Comparison of ENCODE assay signal across 15 cellular contexts in the genomic region with DNA sequence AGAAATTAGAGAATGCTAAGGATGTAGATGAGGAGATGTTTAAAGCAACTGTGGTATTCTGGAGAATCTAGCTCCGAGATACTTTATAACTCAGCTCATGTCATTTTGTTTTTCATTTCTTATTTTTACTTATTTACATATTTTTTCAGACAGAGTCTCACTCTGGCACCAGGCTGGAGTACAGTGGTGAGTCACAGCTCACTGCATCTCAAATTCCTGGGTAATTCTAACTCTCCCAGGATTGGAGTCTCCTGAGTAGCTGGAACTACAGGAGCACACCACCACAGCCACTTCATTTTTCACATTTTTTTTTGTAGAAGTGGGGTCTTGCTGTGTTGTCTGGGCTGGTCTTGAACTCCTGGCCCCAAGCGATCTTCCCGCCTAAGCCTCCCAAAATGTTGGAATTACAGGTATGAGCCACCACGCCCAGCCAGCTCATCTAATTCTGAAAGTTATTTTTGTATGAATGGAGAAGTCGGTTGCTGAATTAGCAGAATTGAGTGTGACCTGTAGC.
A peak's percentile ranks its signal among the peaks of the same experiment; 100 is the strongest.
DNase-seq lines count a peak whose midpoint lies in the region; ATAC-seq and TF ChIP-seq lines count a peak whose summit lies in the region.
"Had no signal": no experiment of that assay in that cellular context is flagged by ENCODE, and none has a peak within 500 bp of the region (broad histone marks: within the 10 kb centered on the region; RNA-seq: fewer than 3 reads in every experiment).

No MANE protein-coding gene starts in this region.

- ATAC-seq in foreskin keratinocyte, result peak; percentile 76
- ATAC-seq in HG02938 (IDR thresholded peaks at IDR 0.05; ENCODE audit: unreplicated experiment), result no peak
- no peak for ATAC-seq in T-cell (replicated peaks in 1 of 4)
- no peak for ATAC-seq in GM19351 (IDR thresholded peaks at IDR 0.05; ENCODE audit: unreplicated experiment)
- no peak for ATAC-seq in stimulated activated naive CD8-positive, alpha-beta T cell treated with anti-CD3 and anti-CD28 coated beads, Interleukin-15, Interleukin-2, amounts not matched to agents 100 U/mL and 50 U/mL, for 24 hours

- POLR2A ChIA-PET in T-cell (lab: Charles Lee), result no interaction called here

- CTCF ChIA-PET in T-cell (lab: Charles Lee), result interaction anchor here (0.7 to 1.1 kb wide), 2 partner anchors 95 to 296 kb away, joined by 3 read pairs; no protein-coding TSS in a partner anchor

- peaks cover 3 to 11% of the 10 kb centered on the region in 2 donors for H3K27me3 Mint-ChIP-seq in T-cell

- H2AFZ ChIP-seq in smooth muscle cell (ENCODE audit: low read depth), result no peak overlapping the region

- DNase-seq in H4 (ENCODE audit: low spot score) (peak; percentile 18), amniotic stem cell (lab: John Stamatoyannopoulos, UW) (peak; percentile 17), foreskin keratinocyte (peak; percentile 10 to 43), smooth muscle cell (lab: John Stamatoyannopoulos, UW; ENCODE audit: unreplicated experiment) (no peak), T-cell (no peak)
- DNase-seq in stimulated activated naive CD8-positive, alpha-beta T cell treated with anti-CD3 and anti-CD28 coated beads, Interleukin-15, Interleukin-2, amounts not matched to agents 100 U/mL and 50 U/mL, for 24 hours, result no peak
- DNase-seq: CD4-positive, alpha-beta memory T cell; GF-D8; islet precursor cell; Kasumi-1; NCI-H2029; NCI-H526; transverse colon had no signal

- no peaks in the 10 kb centered on the region for H3F3A ChIP-seq in smooth muscle cell (ENCODE audit: low read depth)

- H3K9me3 ChIP-seq in smooth muscle cell (replicated peaks; ENCODE audit: low read depth), result no peaks in the 10 kb centered on the region
- H3K9me3 ChIP-seq: transverse colon had no signal

- H3K4me1 Mint-ChIP-seq in T-cell, result no peaks in the 10 kb centered on the region
- H3K4me1 Mint-ChIP-seq: CD4-positive, alpha-beta memory T cell had no signal

- no peak overlapping the region for H3K4me2 ChIP-seq in smooth muscle cell

- H3K36me3 Mint-ChIP-seq in T-cell, result no peaks in the 10 kb centered on the region
- H3K36me3 Mint-ChIP-seq: CD4-positive, alpha-beta memory T cell had no signal

- H3K27me3 ChIP-seq in foreskin keratinocyte (no peaks in the 10 kb centered on the region), smooth muscle cell (ENCODE audit: low read depth) (no peaks in the 10 kb centered on the region)
- H3K27me3 ChIP-seq: transverse colon had no signal

- H3K27ac Mint-ChIP-seq in T-cell, result no peak overlapping the region
- H3K27ac Mint-ChIP-seq: CD4-positive, alpha-beta memory T cell had no signal

- no peaks in the 10 kb centered on the region for H3K36me3 ChIP-seq in smooth muscle cell (ENCODE audit: low read depth)
- H3K36me3 ChIP-seq: transverse colon had no signal

- H3K9ac ChIP-seq in smooth muscle cell (ENCODE audit: low read depth), result no peak overlapping the region

- no peaks in the 10 kb centered on the region for H4K20me1 ChIP-seq in smooth muscle cell (ENCODE audit: low read depth)

- no peak overlapping the region for H3K4me3 ChIP-seq in smooth muscle cell
- H3K4me3 ChIP-seq: transverse colon had no signal

- no peaks in the 10 kb centered on the region for H3K79me2 ChIP-seq in smooth muscle cell (ENCODE audit: low read depth)

- H3K9me3 Mint-ChIP-seq in T-cell, result no peaks in the 10 kb centered on the region
- H3K9me3 Mint-ChIP-seq: CD4-positive, alpha-beta memory T cell had no signal

- H3K4me1 ChIP-seq in foreskin keratinocyte (no peaks in the 10 kb centered on the region), smooth muscle cell (ENCODE audit: low read depth) (no peaks in the 10 kb centered on the region)

- no peak overlapping the region for H3K4me3 Mint-ChIP-seq in T-cell
- H3K4me3 Mint-ChIP-seq: CD4-positive, alpha-beta memory T cell had no signal

- H3K27ac ChIP-seq in foreskin keratinocyte (no peak overlapping the region), smooth muscle cell (ENCODE audit: low read depth) (peak overlapping the region; percentile 33)

- WGBS in smooth muscle cell (ENCODE audit: low lambda C conversion rate), result 92% methylated on average over 5 of the region's 5 CpGs

- TF ChIP-seq CTCF in foreskin keratinocyte (conservative IDR thresholded peaks at IDR 0.05) (no peak), smooth muscle cell (IDR thresholded peaks at IDR 0.05; ENCODE audit: borderline replicate concordance, insufficient read depth, poor library complexity, severe bottlenecking) (no peak)

Comparison
In these comparisons a context has a peak if more than half of its experiments do, and no peak if none do; other contexts are left out.
1. DNase-seq: peak in H4 (single experiment), amniotic stem cell (single experiment) and foreskin keratinocyte (2 of 2); none in smooth muscle cell (single experiment), T-cell (0 of 34) and stimulated activated naive CD8-positive, alpha-beta T cell treated with anti-CD3 and anti-CD28 coated beads, Interleukin-15, Interleukin-2, amounts not matched to agents 100 U/mL and 50 U/mL, for 24 hours (single experiment).